Comparison of ENCODE assay signal across 8 cellular contexts in the genomic region with DNA sequence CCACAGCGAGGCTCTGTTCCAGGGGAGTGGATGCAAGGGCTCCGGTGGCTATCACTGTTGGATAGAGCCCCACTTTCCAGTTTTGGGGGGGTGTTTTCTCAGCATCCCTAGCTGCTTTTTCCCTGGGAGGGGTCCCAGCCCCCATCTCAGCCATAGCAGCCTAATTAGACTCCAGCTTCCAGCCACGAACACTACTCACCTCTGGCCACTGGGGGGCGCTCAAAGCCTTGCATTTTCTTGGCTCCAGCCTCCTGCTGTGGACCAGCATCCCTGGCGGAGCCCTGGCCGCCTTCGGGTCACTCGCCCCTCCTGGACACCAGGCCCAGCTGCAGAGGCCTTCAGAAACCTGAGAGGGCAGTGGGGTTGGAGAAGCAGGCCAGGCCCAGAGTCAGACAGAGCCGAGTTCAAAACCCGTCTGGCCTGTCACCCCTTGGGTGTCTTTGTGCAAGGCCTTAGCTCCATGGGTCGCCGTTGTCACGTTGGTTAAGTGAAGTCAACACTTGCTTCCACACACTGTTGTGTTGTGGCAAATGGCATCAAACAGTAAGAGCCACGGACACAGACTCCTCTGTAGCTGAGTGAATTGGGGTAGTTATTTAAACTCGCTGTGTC.
DNase-seq lines count a peak whose midpoint lies in the region; ATAC-seq and TF ChIP-seq lines count a peak whose summit lies in the region.

No MANE protein-coding gene starts in this region.

- intact Hi-C loops in CD8-positive, alpha-beta T cell (cut with DNase I, micrococcal nuclease) = loop anchor here in 1 of 2 experiments (2.0 to 5.0 kb wide), 3 partner anchors 439 to 913 kb away; no protein-coding TSS in a partner anchor
- intact Hi-C loops in heart left ventricle (cut with DNase I) = loop anchor here (1.0 to 10.0 kb wide), 11 partner anchors 163 to 913 kb away; partner anchors contain the start of gene IGSF21 (in 2 of the 10)

- H3K9me3 Mint-ChIP-seq in CD8-positive, alpha-beta T cell = no peaks in the 10 kb centered on the region
- no peaks in the 10 kb centered on the region for H3K9me3 Mint-ChIP-seq in activated naive CD8-positive, alpha-beta T cell treated with anti-CD3 and anti-CD28 coated beads, Interleukin-2, amount 10 ng/mL, durations not matched to agents 7 days and 5 days

- H3K4me1 Mint-ChIP-seq in CD8-positive, alpha-beta T cell (ENCODE audit: low read depth) = no peaks in the 10 kb centered on the region
- H3K4me1 Mint-ChIP-seq in activated naive CD8-positive, alpha-beta T cell treated with anti-CD3 and anti-CD28 coated beads, Interleukin-2, amount 10 ng/mL, durations not matched to agents 7 days and 5 days = no peaks in the 10 kb centered on the region

- POLR2A ChIA-PET in CD8-positive, alpha-beta T cell (lab: Charles Lee) = no interaction called here
- POLR2A ChIA-PET in activated naive CD8-positive, alpha-beta T cell treated with anti-CD3 and anti-CD28 coated beads, Interleukin-2, amount 10 ng/mL, durations not matched to agents 7 days and 5 days (lab: Charles Lee) = no interaction called here

- no peaks in the 10 kb centered on the region for H3K36me3 Mint-ChIP-seq in CD8-positive, alpha-beta T cell
- no peaks in the 10 kb centered on the region for H3K36me3 Mint-ChIP-seq in activated naive CD8-positive, alpha-beta T cell treated with anti-CD3 and anti-CD28 coated beads, Interleukin-2, amount 10 ng/mL, durations not matched to agents 7 days and 5 days

- no peaks in the 10 kb centered on the region for H3K27me3 Mint-ChIP-seq in CD8-positive, alpha-beta T cell (ENCODE audit: low read depth)
- H3K27me3 Mint-ChIP-seq in activated naive CD8-positive, alpha-beta T cell treated with anti-CD3 and anti-CD28 coated beads, Interleukin-2, amount 10 ng/mL, durations not matched to agents 7 days and 5 days = no peaks in the 10 kb centered on the region

- no peaks in the 10 kb centered on the region for H3K9me3 ChIP-seq in CD8-positive, alpha-beta T cell (ENCODE audit: low read length)
- H3K9me3 ChIP-seq in RWPE2 (ENCODE audit: severe bottlenecking) (no peaks in the 10 kb centered on the region), heart left ventricle (no peaks in the 10 kb centered on the region)

- TF ChIP-seq CTCF in CD8-positive, alpha-beta T cell (IDR thresholded peaks at IDR 0.05) = peak; percentile 84
- peak; percentile 79 for TF ChIP-seq CTCF in RWPE2 (IDR thresholded peaks at IDR 0.05; ENCODE audit: poor library complexity, severe bottlenecking)
- peak; percentile 59 to 81 (median 78) for TF ChIP-seq CTCF in heart left ventricle (IDR thresholded peaks at IDR 0.05)

- H3K27me3 ChIP-seq in CD8-positive, alpha-beta T cell (ENCODE audit: insufficient read depth, low read length) = no peaks in the 10 kb centered on the region
- H3K27me3 ChIP-seq in H7 (ENCODE audit: control insufficient read depth, insufficient read depth, low read length) (no peaks in the 10 kb centered on the region), RWPE2 (ENCODE audit: insufficient read depth, poor library complexity, severe bottlenecking) (no peaks in the 10 kb centered on the region), heart left ventricle (no peaks in the 10 kb centered on the region)

- H3K4me3 ChIP-seq in CD8-positive, alpha-beta T cell (ENCODE audit: low read depth, low read length) = no peak overlapping the region
- no peak overlapping the region for H3K4me3 ChIP-seq in H7 (ENCODE audit: insufficient read depth, low read depth, low read length)
- no peak overlapping the region for H3K4me3 ChIP-seq in RWPE2 (ENCODE audit: severe bottlenecking)
- H3K4me3 ChIP-seq in heart left ventricle = no peak overlapping the region

- no peaks in the 10 kb centered on the region for H3K4me1 ChIP-seq in CD8-positive, alpha-beta T cell (ENCODE audit: insufficient read depth, low read length)
- no peaks in the 10 kb centered on the region for H3K4me1 ChIP-seq in RWPE2 (ENCODE audit: insufficient read depth, poor library complexity, severe bottlenecking)
- no peaks in the 10 kb centered on the region for H3K4me1 ChIP-seq in heart left ventricle

- DNase-seq in CD8-positive, alpha-beta T cell = peak; percentile 6 to 64 (median 39)
- DNase-seq in H7 (peak; percentile 96), RWPE2 (ENCODE audit: low spot score) (no peak), heart left ventricle (peak in 4 of 5 donors; percentile 41 to 77 (median 56)), renal cortical epithelial cell (ENCODE audit: low read depth) (peak; percentile 20), NCI-H1048 (lab: John Stamatoyannopoulos, UW) (no peak)
- peak; percentile 73 for DNase-seq in activated naive CD8-positive, alpha-beta T cell treated with anti-CD3 and anti-CD28 coated beads, Interleukin-2, amount 10 ng/mL, durations not matched to agents 7 days and 5 days

- no peaks in the 10 kb centered on the region for H3K36me3 ChIP-seq in CD8-positive, alpha-beta T cell (ENCODE audit: insufficient read depth, low read length)
- peaks cover 27% of the 10 kb centered on the region for H3K36me3 ChIP-seq in H7 (replicated peaks; ENCODE audit: control insufficient read depth, insufficient read depth, low read length)
- H3K36me3 ChIP-seq in RWPE2 (ENCODE audit: low read depth) = no peaks in the 10 kb centered on the region
- peaks cover 0 to 92% (median 73%) of the 10 kb centered on the region in 9 donors for H3K36me3 ChIP-seq in heart left ventricle

- WGBS in heart left ventricle, 4 donors = 59 to 64% (median 62%) methylated on average over 13 to 15 of the region's 15 CpGs

- no peak for TF ChIP-seq POLR2A in heart left ventricle (IDR thresholded peaks at IDR 0.05)

- CTCF ChIA-PET in CD8-positive, alpha-beta T cell (lab: Charles Lee) = interaction anchor here (0.6 to 2.0 kb wide), 11 partner anchors 8 to 439 kb away, joined by 3 to 13 read pairs (median 3); no protein-coding TSS in a partner anchor

- H3K4me3 Mint-ChIP-seq in CD8-positive, alpha-beta T cell = no peak overlapping the region
- H3K4me3 Mint-ChIP-seq in activated naive CD8-positive, alpha-beta T cell treated with anti-CD3 and anti-CD28 coated beads, Interleukin-2, amount 10 ng/mL, durations not matched to agents 7 days and 5 days = no peak overlapping the region

- no peak for ATAC-seq in CD8-positive, alpha-beta T cell
- ATAC-seq in RWPE2 (ENCODE audit: low read depth) (peak; percentile 50; the same call in 1 of the 3 replicates), heart left ventricle (peak in 3 of 4 donors; percentile 18 to 43 (median 39)), HG03342 (IDR thresholded peaks at IDR 0.05; ENCODE audit: unreplicated experiment) (no peak)
- ATAC-seq in activated naive CD8-positive, alpha-beta T cell treated with anti-CD3 and anti-CD28 coated beads, Interleukin-2, amount 10 ng/mL, durations not matched to agents 7 days and 5 days (ENCODE audit: low read depth) = peak; percentile 36

- no peak overlapping the region for H3K27ac Mint-ChIP-seq in CD8-positive, alpha-beta T cell
- H3K27ac Mint-ChIP-seq in activated naive CD8-positive, alpha-beta T cell treated with anti-CD3 and anti-CD28 coated beads, Interleukin-2, amount 10 ng/mL, durations not matched to agents 7 days and 5 days = no peak overlapping the region

- H3K27ac ChIP-seq in CD8-positive, alpha-beta T cell (ENCODE audit: low read depth, low read length) = no peak overlapping the region
- H3K27ac ChIP-seq in RWPE2 (ENCODE audit: poor library complexity, severe bottlenecking) (no peak overlapping the region), heart left ventricle (no peak overlapping the region)

Comparison
In these comparisons a context has a peak if more than half of its experiments do, and no peak if none do; other contexts are left out.
1. ATAC-seq: peak in RWPE2 (single experiment), activated naive CD8-positive, alpha-beta T cell treated with anti-CD3 and anti-CD28 coated beads, Interleukin-2, amount 10 ng/mL, durations not matched to agents 7 days and 5 days (single experiment) and heart left ventricle (3 of 4); none in CD8-positive, alpha-beta T cell (single experiment) and HG03342 (single experiment).
2. DNase-seq: peak in CD8-positive, alpha-beta T cell (7 of 7), H7 (single experiment), activated naive CD8-positive, alpha-beta T cell treated with anti-CD3 and anti-CD28 coated beads, Interleukin-2, amount 10 ng/mL, durations not matched to agents 7 days and 5 days (single experiment), heart left ventricle (4 of 5) and renal cortical epithelial cell (single experiment); none in RWPE2 (single experiment) and NCI-H1048 (single experiment).
3. Peak in every context shown above with its lines, with median percentiles within 50 percentile points of each other: CTCF ChIP-seq.